Comparison of ENCODE assay signal across 14 cellular contexts in genomic region chrX:13082286-13083065, GRCh38. TPM values are rescaled to one million over a fixed set of nuclear protein-coding genes. Genes with fewer than 3 reads are reported as not detected.
A peak's percentile ranks its signal among the peaks of the same experiment; 100 is the strongest.
DNase-seq lines count a peak whose midpoint lies in the region; ATAC-seq and FAIRE-seq lines count a peak whose summit lies in the region.
"Had no signal": no experiment of that assay in that cellular context is flagged by ENCODE, and none has a peak within 500 bp of the region (broad histone marks: within the 10 kb centered on the region; RNA-seq: fewer than 3 reads in every experiment).

No MANE protein-coding gene starts in this region.

- FAIRE-seq in GM19239 (lab: Jason Lieb, UNC) = peak; percentile 81

- peaks cover 35 to 94% (median 60%) of the 10 kb centered on the region in 4 donors for H3K4me1 Mint-ChIP-seq in CD4-positive, CD25-positive, alpha-beta regulatory T cell
- peaks cover 75% of the 10 kb centered on the region for H3K4me1 Mint-ChIP-seq in activated T-helper 2 cell treated with anti-CD3 and anti-CD28 coated beads, Interferon-gamma antibody, Interleukin-2, Interleukin-4, amounts not matched to agents 10 μg/mL and 5 μg/mL and 100 μg/mL, durations not matched to agents 14 hours and 24 hours and 36 hours (ENCODE audit: low read depth)

- H3K9ac ChIP-seq in mucosa of rectum (ENCODE audit: low read depth in 1 of 2, low read length in 2 of 2) = peak overlapping the region; percentile 2 to 22

- intact Hi-C loops in activated T-helper 2 cell treated with anti-CD3 and anti-CD28 coated beads, Interferon-gamma antibody, Interleukin-2, Interleukin-4, amounts not matched to agents 10 μg/mL and 5 μg/mL and 100 μg/mL, durations not matched to agents 14 hours and 24 hours and 36 hours (cut with micrococcal nuclease) = no loop called here

- no peaks in the 10 kb centered on the region for H3K9me3 ChIP-seq in CD4-positive, CD25-positive, alpha-beta regulatory T cell (ENCODE audit: control insufficient read depth in 2 of 2, low read length in 2 of 2)
- H3K9me3 ChIP-seq in mucosa of rectum (ENCODE audit: control insufficient read depth in 2 of 2, low read length in 2 of 2) = no peaks in the 10 kb centered on the region
- H3K9me3 ChIP-seq: Caco-2, SJSA1 had no signal

- no peak for ATAC-seq in CD4-positive, CD25-positive, alpha-beta regulatory T cell (ENCODE audit: low read depth in 2 of 2)
- ATAC-seq in GM19463 (IDR thresholded peaks at IDR 0.05; ENCODE audit: unreplicated experiment) (no peak), HG03045 (IDR thresholded peaks at IDR 0.05; ENCODE audit: unreplicated experiment) (no peak)

- peak overlapping the region; percentile 53 for H3K4me3 ChIP-seq in CD4-positive, CD25-positive, alpha-beta regulatory T cell (ENCODE audit: low read depth, low read length)
- H3K4me3 ChIP-seq in mucosa of rectum (ENCODE audit: low read length in 2 of 2) = no peak overlapping the region
- H3K4me3 ChIP-seq: SJSA1 had no signal

- peaks cover 0 to 2% (median 0%) of the 10 kb centered on the region in 7 donors for H3K9me3 Mint-ChIP-seq in CD4-positive, CD25-positive, alpha-beta regulatory T cell
- no peaks in the 10 kb centered on the region for H3K9me3 Mint-ChIP-seq in activated T-helper 2 cell treated with anti-CD3 and anti-CD28 coated beads, Interferon-gamma antibody, Interleukin-2, Interleukin-4, amounts not matched to agents 10 μg/mL and 5 μg/mL and 100 μg/mL, durations not matched to agents 14 hours and 24 hours and 36 hours

- H3K27me3 ChIP-seq in CD4-positive, CD25-positive, alpha-beta regulatory T cell (ENCODE audit: control insufficient read depth, insufficient read depth, low read length) = no peaks in the 10 kb centered on the region
- peaks cover 7 to 9% of the 10 kb centered on the region in 2 donors for H3K27me3 ChIP-seq in mucosa of rectum (ENCODE audit: control insufficient read depth in 2 of 2, insufficient read depth in 2 of 2, low read length in 2 of 2)
- H3K27me3 ChIP-seq: SJSA1 had no signal

- no peaks in the 10 kb centered on the region for H3K27me3 Mint-ChIP-seq in CD4-positive, CD25-positive, alpha-beta regulatory T cell
- H3K27me3 Mint-ChIP-seq in activated T-helper 2 cell treated with anti-CD3 and anti-CD28 coated beads, Interferon-gamma antibody, Interleukin-2, Interleukin-4, amounts not matched to agents 10 μg/mL and 5 μg/mL and 100 μg/mL, durations not matched to agents 14 hours and 24 hours and 36 hours (ENCODE audit: low read depth) = no peaks in the 10 kb centered on the region

- peak overlapping the region; percentile 35 to 83 (median 72) for H3K4me3 Mint-ChIP-seq in CD4-positive, CD25-positive, alpha-beta regulatory T cell
- H3K4me3 Mint-ChIP-seq in activated T-helper 2 cell treated with anti-CD3 and anti-CD28 coated beads, Interferon-gamma antibody, Interleukin-2, Interleukin-4, amounts not matched to agents 10 μg/mL and 5 μg/mL and 100 μg/mL, durations not matched to agents 14 hours and 24 hours and 36 hours (ENCODE audit: low read depth) = peak overlapping the region; percentile 37

- H3K36me3 ChIP-seq in CD4-positive, CD25-positive, alpha-beta regulatory T cell (ENCODE audit: control insufficient read depth, insufficient read depth, low read length) = no peaks in the 10 kb centered on the region
- no peaks in the 10 kb centered on the region for H3K36me3 ChIP-seq in mucosa of rectum (ENCODE audit: control insufficient read depth in 2 of 2, insufficient read depth in 2 of 2, low read length in 2 of 2)
- H3K36me3 ChIP-seq: SJSA1 had no signal

- peak overlapping the region; percentile 88 to 97 (median 90) for H3K27ac Mint-ChIP-seq in CD4-positive, CD25-positive, alpha-beta regulatory T cell
- peak overlapping the region; percentile 96 for H3K27ac Mint-ChIP-seq in activated T-helper 2 cell treated with anti-CD3 and anti-CD28 coated beads, Interferon-gamma antibody, Interleukin-2, Interleukin-4, amounts not matched to agents 10 μg/mL and 5 μg/mL and 100 μg/mL, durations not matched to agents 14 hours and 24 hours and 36 hours

- DNase-seq in CD4-positive, CD25-positive, alpha-beta regulatory T cell = peak in 1 of 3 donors; percentile 41
- no peak for DNase-seq in GM19239 (ENCODE audit: insufficient read length, low spot score)
- DNase-seq in activated T-helper 2 cell treated with anti-CD3 and anti-CD28 coated beads, Interferon-gamma antibody, Interleukin-2, Interleukin-4, amounts not matched to agents 10 μg/mL and 5 μg/mL and 100 μg/mL, durations not matched to agents 14 hours and 24 hours and 36 hours (ENCODE audit: low spot score) = no peak
- DNase-seq in hepatic stellate cell (ENCODE audit: low spot score) = no peak
- no peak for DNase-seq in midbrain (lab: John Stamatoyannopoulos, UW)
- DNase-seq: Caco-2, caudate nucleus, left colon had no signal

- H3K27ac ChIP-seq in CD4-positive, CD25-positive, alpha-beta regulatory T cell (ENCODE audit: insufficient read depth, low read length, poor library complexity, severe bottlenecking) = peak overlapping the region; percentile 58
- peak overlapping the region; percentile 74 to 77 for H3K27ac ChIP-seq in mucosa of rectum (ENCODE audit: low read depth in 2 of 2, low read length in 2 of 2)
- H3K27ac ChIP-seq: SJSA1 had no signal

- H3K4me1 ChIP-seq in CD4-positive, CD25-positive, alpha-beta regulatory T cell (ENCODE audit: control insufficient read depth, insufficient read depth, low read length, poor library complexity, severe bottlenecking) = peaks cover 86% of the 10 kb centered on the region
- H3K4me1 ChIP-seq in mucosa of rectum (ENCODE audit: control insufficient read depth in 2 of 2, insufficient read depth in 2 of 2, low read length in 2 of 2) = peaks cover 20 to 38% of the 10 kb centered on the region in 2 donors
- H3K4me1 ChIP-seq: Caco-2 had no signal

- H3K36me3 Mint-ChIP-seq in CD4-positive, CD25-positive, alpha-beta regulatory T cell = no peaks in the 10 kb centered on the region
- H3K36me3 Mint-ChIP-seq in activated T-helper 2 cell treated with anti-CD3 and anti-CD28 coated beads, Interferon-gamma antibody, Interleukin-2, Interleukin-4, amounts not matched to agents 10 μg/mL and 5 μg/mL and 100 μg/mL, durations not matched to agents 14 hours and 24 hours and 36 hours (ENCODE audit: low read depth) = no peaks in the 10 kb centered on the region

RNA-seq across cellular contexts. Expression of gene FAM9C, which starts 38.1 kb away (rescaled TPM):
- not detected for total RNA-seq in CD4-positive, CD25-positive, alpha-beta regulatory T cell
- not detected for polyA plus RNA-seq in CD4-positive, CD25-positive, alpha-beta regulatory T cell
- not detected in 2 replicates for total RNA-seq in activated T-helper 2 cell treated with anti-CD3 and anti-CD28 coated beads, Interferon-gamma antibody, Interleukin-2, Interleukin-4, amounts not matched to agents 10 μg/mL and 5 μg/mL and 100 μg/mL, durations not matched to agents 14 hours and 24 hours and 36 hours
- total RNA-seq: activated CD8-positive, alpha-beta memory T cell treated with anti-CD3 and anti-CD28 coated beads for 36 hours; Caco-2; sciatic nerve; SJSA1 had no signal
